In the genomic region with DNA sequence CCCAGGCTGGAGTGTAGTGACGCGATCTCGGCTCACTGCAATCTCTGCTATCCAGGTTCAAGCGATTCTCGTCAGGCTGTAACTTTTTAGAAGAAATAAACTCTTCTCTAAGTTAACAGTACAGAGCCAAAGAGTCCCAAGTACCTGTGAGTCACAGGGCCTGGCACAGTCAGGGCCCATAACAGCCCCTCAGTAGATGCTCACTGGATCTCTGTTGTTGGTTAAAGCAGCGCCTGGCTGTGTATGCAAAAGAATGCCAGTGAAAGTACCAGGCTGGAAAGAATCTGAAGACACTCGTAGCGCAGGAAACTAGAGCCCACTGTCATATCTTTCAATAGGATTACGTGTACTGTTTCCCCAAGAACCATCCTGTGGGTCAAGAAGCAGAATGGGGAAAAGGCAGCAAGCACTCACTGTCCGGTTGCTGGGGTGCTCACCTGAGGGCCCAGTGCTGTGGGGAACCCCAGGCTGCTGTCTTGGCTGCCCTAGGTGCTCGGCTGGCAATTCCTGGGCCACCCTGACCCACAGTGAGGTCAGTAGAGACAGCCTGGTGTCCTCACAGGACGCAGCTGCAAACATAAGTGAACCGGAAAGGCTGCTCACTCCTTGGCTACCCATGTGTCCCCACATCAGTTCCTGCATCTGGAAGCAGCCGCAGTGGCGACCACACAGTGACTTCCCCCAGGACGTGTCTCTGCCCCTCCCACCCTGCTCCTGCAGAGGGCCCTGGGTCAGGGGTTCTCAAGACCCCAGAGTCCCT, we compare ENCODE assay signal across 11 cellular contexts. TPM values are rescaled to one million over a fixed set of nuclear protein-coding genes. Genes with fewer than 3 reads are reported as not detected.
DNase-seq lines count a peak whose midpoint lies in the region; ATAC-seq and TF ChIP-seq lines count a peak whose summit lies in the region.
"Had no signal": no experiment of that assay in that cellular context is flagged by ENCODE, and none has a peak within 500 bp of the region (broad histone marks: within the 10 kb centered on the region; RNA-seq: fewer than 3 reads in every experiment).

No MANE protein-coding gene starts in this region.

- H2AFZ ChIP-seq in neuronal stem cell (ENCODE audit: low read length) = no peak overlapping the region

- H3K27ac Mint-ChIP-seq in HFFc6 = peak overlapping the region; percentile 58
- H3K27ac Mint-ChIP-seq in activated T-cell treated with anti-CD3 and anti-CD28 coated beads, Interleukin-2, amount 50 U/mL, for 72 hours = peak overlapping the region; percentile 65

- no peak overlapping the region for H2BK12ac ChIP-seq in neuronal stem cell (ENCODE audit: low read length)

- WGBS in neuronal stem cell (ENCODE audit: extremely low coverage in 2 of 2, insufficient read length in 2 of 2, insufficient replicate concordance in 1 of 2), 2 donors = no CpG with 5 or more reads among the region's 16 CpGs
- 75 to 77% methylated on average over 8 to 9 of the region's 16 CpGs for WGBS in esophagus squamous epithelium, 2 donors

- intact Hi-C loops in esophagus squamous epithelium (cut with DNase I) = no loop called here

- peaks cover 52% of the 10 kb centered on the region for H3K4me1 Mint-ChIP-seq in HFFc6 (ENCODE audit: low read depth)
- H3K4me1 Mint-ChIP-seq in activated T-cell treated with anti-CD3 and anti-CD28 coated beads, Interleukin-2, amount 50 U/mL, for 72 hours (ENCODE audit: low read depth) = peaks cover 67% of the 10 kb centered on the region

- peaks cover 26% of the 10 kb centered on the region for H3K79me1 ChIP-seq in neuronal stem cell (ENCODE audit: low read depth, low read length)

- H3K4me3 Mint-ChIP-seq in HFFc6 = peak overlapping the region; percentile 96; the same call in 1 of the 2 replicates
- peak overlapping the region; percentile 99 for H3K4me3 Mint-ChIP-seq in activated T-cell treated with anti-CD3 and anti-CD28 coated beads, Interleukin-2, amount 50 U/mL, for 72 hours

- peak overlapping the region; percentile 17 for H4K8ac ChIP-seq in neuronal stem cell (ENCODE audit: low read depth, low read length)

- no peaks in the 10 kb centered on the region for H3K27me3 ChIP-seq in neuronal stem cell (ENCODE audit: control insufficient read depth in 3 of 3, insufficient read depth in 3 of 3, low read depth in 1 of 3, low read length in 3 of 3)
- no peaks in the 10 kb centered on the region for H3K27me3 ChIP-seq in esophagus squamous epithelium
- H3K27me3 ChIP-seq: testis had no signal

- no peaks in the 10 kb centered on the region for H3K9me3 Mint-ChIP-seq in HFFc6
- H3K9me3 Mint-ChIP-seq in activated T-cell treated with anti-CD3 and anti-CD28 coated beads, Interleukin-2, amount 50 U/mL, for 72 hours = no peaks in the 10 kb centered on the region

- peaks cover 2% of the 10 kb centered on the region; the same call in 1 of the 2 replicates for H3K27me3 Mint-ChIP-seq in HFFc6 (ENCODE audit: insufficient read depth)
- no peaks in the 10 kb centered on the region for H3K27me3 Mint-ChIP-seq in activated T-cell treated with anti-CD3 and anti-CD28 coated beads, Interleukin-2, amount 50 U/mL, for 72 hours (ENCODE audit: low read depth)

- H2BK5ac ChIP-seq in neuronal stem cell (ENCODE audit: low read length) = no peak overlapping the region

- H3K14ac ChIP-seq in neuronal stem cell (ENCODE audit: low read length) = no peak overlapping the region

- H3K36me3 ChIP-seq in neuronal stem cell (replicated peaks in 1 of 2; ENCODE audit: control insufficient read depth in 2 of 2, insufficient read depth in 2 of 2, low read length in 2 of 2) = peaks cover 28 to 55% of the 10 kb centered on the region in 2 donors
- peaks cover 8 to 33% (median 9%) of the 10 kb centered on the region in 3 donors for H3K36me3 ChIP-seq in esophagus squamous epithelium

- H3K27ac ChIP-seq in neuronal stem cell (replicated peaks; ENCODE audit: low read length) (no peak overlapping the region), esophagus squamous epithelium (peak overlapping the region in 2 of 4 donors; percentile 69 to 100)
- H3K27ac ChIP-seq: testis had no signal

- H2BK120ac ChIP-seq in neuronal stem cell (ENCODE audit: low read depth, low read length) = no peak overlapping the region

- no peak overlapping the region for H4K91ac ChIP-seq in neuronal stem cell (ENCODE audit: low read depth, low read length, poor library complexity)

- TF ChIP-seq CTCF in HFFc6 (IDR thresholded peaks at IDR 0.05) = no peak
- TF ChIP-seq CTCF in esophagus squamous epithelium (IDR thresholded peaks at IDR 0.05) = no peak

- peak; percentile 45 for DNase-seq in DMS53 (lab: John Stamatoyannopoulos, UW)
- no peak for DNase-seq in DMS53 treated with DMSO at 0.1 percent for 48 hours (lab: John Stamatoyannopoulos, UW; ENCODE audit: unreplicated experiment)
- no peak for DNase-seq in HFFc6
- DNase-seq in activated T-cell treated with anti-CD3 and anti-CD28 coated beads, Interleukin-2, amount 50 U/mL, for 72 hours = no peak
- DNase-seq in neuronal stem cell (ENCODE audit: low spot score) = no peak
- DNase-seq in esophagus squamous epithelium (lab: John Stamatoyannopoulos, UW) = no peak
- no peak for DNase-seq in NCI-H446 (lab: John Stamatoyannopoulos, UW)
- DNase-seq: islet precursor cell, NCI-H1105 treated with DMSO at 0.1 percent for 48 hours, testis had no signal

- no peak overlapping the region for H3K18ac ChIP-seq in neuronal stem cell (ENCODE audit: low read length)

- no peak overlapping the region for H2BK15ac ChIP-seq in neuronal stem cell (ENCODE audit: low read length)

- H3K4me1 ChIP-seq in neuronal stem cell (ENCODE audit: control insufficient read depth in 2 of 2, insufficient read depth in 1 of 2, low read depth in 1 of 2, low read length in 2 of 2) (peaks cover 18 to 23% of the 10 kb centered on the region in 2 donors), esophagus squamous epithelium (peaks cover 44 to 89% (median 59%) of the 10 kb centered on the region in 3 donors)

- H3K9me3 ChIP-seq in neuronal stem cell (replicated peaks in 1 of 2; ENCODE audit: control insufficient read depth in 2 of 2, insufficient read depth in 1 of 2, low read depth in 1 of 2, low read length in 2 of 2) (peaks cover 0 to 2% of the 10 kb centered on the region in 2 donors), esophagus squamous epithelium (no peaks in the 10 kb centered on the region)
- H3K9me3 ChIP-seq: testis had no signal

- no peak overlapping the region for H3K4ac ChIP-seq in neuronal stem cell (ENCODE audit: low read length)

- no peak for ATAC-seq in activated T-cell treated with anti-CD3 and anti-CD28 coated beads, Interleukin-2, amount 50 U/mL, for 72 hours (replicated peaks in 1 of 2)
- no peak for ATAC-seq in GM18520 (IDR thresholded peaks at IDR 0.05; ENCODE audit: unreplicated experiment)

- peaks cover 11% of the 10 kb centered on the region for H3K36me3 Mint-ChIP-seq in HFFc6 (ENCODE audit: low read depth)
- H3K36me3 Mint-ChIP-seq in activated T-cell treated with anti-CD3 and anti-CD28 coated beads, Interleukin-2, amount 50 U/mL, for 72 hours (ENCODE audit: insufficient read depth in 2 of 2) = peaks cover 8 to 13% of the 10 kb centered on the region in 2 donors

- H3K4me2 ChIP-seq in neuronal stem cell (ENCODE audit: insufficient read depth, low read length, poor library complexity, severe bottlenecking) = no peak overlapping the region

- no peak overlapping the region for H3K9ac ChIP-seq in neuronal stem cell (ENCODE audit: low read depth, low read length, poor library complexity)

- H3K23ac ChIP-seq in neuronal stem cell (ENCODE audit: low read depth, low read length, poor library complexity) = no peak overlapping the region

- no peak for TF ChIP-seq POLR2A in esophagus squamous epithelium (IDR thresholded peaks at IDR 0.05)

- H2AK5ac ChIP-seq in neuronal stem cell (ENCODE audit: low read depth, low read length) = no peak overlapping the region

- H3K4me3 ChIP-seq in neuronal stem cell (ENCODE audit: low read length in 2 of 2) (no peak overlapping the region), esophagus squamous epithelium (no peak overlapping the region)
- H3K4me3 ChIP-seq: testis had no signal

RNA-seq across cellular contexts. Expression of a gene that starts 3.1 kb away (rescaled TPM):
- total RNA-seq in HFFc6 (2021; fragmentation: NEBNext Ultra II Directional; extraction: Animal tissue kit (Norgen Biotek cat#: 25700)) = 10 to 100 TPM; 44.7 to 61.9 (median 58.4) TPM
- total RNA-seq in activated T-cell treated with anti-CD3 and anti-CD28 coated beads, Interleukin-2, amount 50 U/mL, for 72 hours = 10 to 100 TPM; 56.4 to 63.1 TPM
- 44.6 TPM for polyA plus RNA-seq in neuronal stem cell (2013, experiment 1 of 2)
- 44.5 TPM for polyA plus RNA-seq in neuronal stem cell (2013, experiment 2 of 2)
- total RNA-seq in esophagus squamous epithelium = 10 to 100 TPM; 32.4 to 60.1 (median 48.6) TPM

RNA-seq across cellular contexts. Expression of a gene that starts 5.9 kb away (rescaled TPM):
- total RNA-seq in HFFc6 (2021; fragmentation: NEBNext Ultra II Directional; extraction: Animal tissue kit (Norgen Biotek cat#: 25700)) = 10 to 100 TPM; 24.6 to 36.7 (median 27.7) TPM
- 10 to 100 TPM; 20.4 to 22.1 TPM for total RNA-seq in activated T-cell treated with anti-CD3 and anti-CD28 coated beads, Interleukin-2, amount 50 U/mL, for 72 hours
- polyA plus RNA-seq in neuronal stem cell (2013, experiment 1 of 2) = 28.3 TPM
- 26.4 TPM for polyA plus RNA-seq in neuronal stem cell (2013, experiment 2 of 2)
- total RNA-seq in esophagus squamous epithelium = 10 to 100 TPM; 30.4 to 47.5 (median 38.3) TPM

RNA-seq across cellular contexts. Expression of a gene that starts 6.1 kb away (rescaled TPM):
- total RNA-seq in HFFc6 (2021; fragmentation: NEBNext Ultra II Directional; extraction: Animal tissue kit (Norgen Biotek cat#: 25700)) = 10 to 100 TPM; 44.2 to 95.3 (median 93.3) TPM
- total RNA-seq in activated T-cell treated with anti-CD3 and anti-CD28 coated beads, Interleukin-2, amount 50 U/mL, for 72 hours = 100 to 1,000 TPM; 172 to 206 TPM
- polyA plus RNA-seq in neuronal stem cell (2013, experiment 1 of 2) = 110 TPM
- polyA plus RNA-seq in neuronal stem cell (2013, experiment 2 of 2) = 108 TPM
- 10 to 100 TPM; 14.9 to 41.3 (median 19.6) TPM for total RNA-seq in esophagus squamous epithelium

RNA-seq across cellular contexts. Expression of a gene that starts 31.1 kb away (rescaled TPM):
- 1 to 10 TPM; 2.3 to 3.2 (median 2.7) TPM for total RNA-seq in HFFc6 (2021; fragmentation: NEBNext Ultra II Directional; extraction: Animal tissue kit (Norgen Biotek cat#: 25700))
- 1 to 10 TPM; 1.4 to 4.0 TPM for total RNA-seq in activated T-cell treated with anti-CD3 and anti-CD28 coated beads, Interleukin-2, amount 50 U/mL, for 72 hours
- polyA plus RNA-seq in neuronal stem cell (2013, experiment 1 of 2) = 2.0 TPM
- 1.3 TPM for polyA plus RNA-seq in neuronal stem cell (2013, experiment 2 of 2)
- 1 to 10 TPM in 1 of 4 donors, under 1 TPM in 3; 0.22 to 2.5 (median 0.47) TPM for total RNA-seq in esophagus squamous epithelium
